ENCODE assay signal across 8 cellular contexts in the genomic region with DNA sequence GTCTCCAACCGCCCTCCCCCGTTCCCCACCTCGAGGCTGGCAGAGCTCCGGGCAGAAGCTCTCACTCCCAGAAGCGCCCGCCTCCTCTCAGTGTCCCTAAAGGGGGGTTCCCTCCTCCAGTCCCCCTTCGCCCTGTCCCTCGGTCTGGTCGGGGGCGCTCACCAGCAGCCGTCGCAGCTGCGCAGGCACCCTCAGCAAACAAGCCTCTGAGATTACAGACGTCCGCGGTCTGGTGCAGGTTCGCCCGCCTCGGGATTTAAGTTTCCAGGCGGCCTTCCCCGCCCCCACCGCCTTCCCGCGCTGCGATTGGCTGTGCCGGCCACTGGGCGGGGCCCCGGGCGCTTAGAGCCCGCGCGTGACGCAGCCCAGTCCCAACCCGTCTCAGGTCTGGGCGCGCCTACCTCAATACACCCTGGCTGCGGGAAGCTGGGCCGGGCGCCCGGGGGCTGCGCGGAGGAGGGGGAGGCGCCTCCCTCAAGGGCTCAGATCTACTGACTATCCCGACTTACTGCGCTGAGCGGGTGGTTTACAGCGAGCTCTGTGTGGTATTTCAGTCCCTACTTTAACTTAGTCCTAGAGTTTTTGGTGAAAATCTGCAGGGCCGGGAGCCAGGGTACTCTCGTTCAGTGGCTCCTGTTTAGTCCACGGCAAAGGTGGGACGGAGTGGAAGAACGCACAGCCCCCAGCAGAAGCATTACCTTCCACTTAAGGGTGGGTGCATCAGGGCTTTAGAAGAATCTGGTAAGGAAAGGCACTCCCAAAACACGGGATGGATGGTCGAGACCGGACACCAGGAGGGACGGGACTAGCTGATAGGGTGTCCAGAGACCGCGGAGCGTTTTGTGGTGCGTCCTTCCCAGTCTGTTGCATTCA. TPM values are rescaled to one million over a fixed set of nuclear protein-coding genes. Genes with fewer than 3 reads are reported as not detected.
DNase-seq lines count a peak whose midpoint lies in the region; TF ChIP-seq lines count a peak whose summit lies in the region.

A gene (minus strand): TSS at position 234 of the 873 bp plus-strand sequence. CDS start 1,099 bp downstream, outside the sequence.

- H3K9me2 ChIP-seq in Loucy (replicated peaks; ENCODE audit: low read depth, low read length): no peaks in the 10 kb centered on the region

- H3K9me3 ChIP-seq in Loucy (ENCODE audit: insufficient read depth, low read depth, low read length): no peaks in the 10 kb centered on the region

- no peaks in the 10 kb centered on the region for H3K4me1 ChIP-seq in Loucy (ENCODE audit: insufficient read depth, low read length, poor library complexity, severe bottlenecking)

- DNase-seq in DMS79 treated with DMSO at 0.1 percent for 48 hours (lab: John Stamatoyannopoulos, UW) (peak; percentile 67), H4 (ENCODE audit: low spot score) (peak; percentile 68), SHP77 treated with DMSO at 0.1 percent for 48 hours (lab: John Stamatoyannopoulos, UW) (peak; percentile 83), germinal center (ENCODE audit: low spot score) (peak; percentile 93), occipital lobe (lab: John Stamatoyannopoulos, UW) (peak; percentile 62), superior temporal gyrus (ENCODE audit: extremely low spot score) (peak; percentile 73)
- peak; percentile 22 to 61 (median 42) for DNase-seq in activated naive CD4-positive, alpha-beta T cell (lab: John Stamatoyannopoulos, UW)

- no peak within 1 kb of the TSS for H3K9ac ChIP-seq in Loucy (ENCODE audit: low read depth, low read length, poor library complexity, severe bottlenecking)

- no peaks in the 10 kb centered on the region for H3K79me2 ChIP-seq in Loucy (ENCODE audit: insufficient read depth, low read length)

- H3K4me3 ChIP-seq in Loucy (ENCODE audit: low read length, poor library complexity, severe bottlenecking): peak within 1 kb of the TSS; percentile 50

- H3K36me3 ChIP-seq in Loucy (ENCODE audit: insufficient read depth, low read length): no peaks in the 10 kb centered on the region

- H2AFZ ChIP-seq in Loucy (ENCODE audit: low read length): peak within 1 kb of the TSS; percentile 51; the same call in 1 of the 2 replicates

- H4K20me1 ChIP-seq in Loucy (ENCODE audit: insufficient read depth, low read length, poor library complexity, severe bottlenecking): no peaks in the 10 kb centered on the region

- TF ChIP-seq CTCF in Loucy (conservative IDR thresholded peaks at IDR 0.05; ENCODE audit: low read length): no peak

- no peaks in the 10 kb centered on the region for H3F3A ChIP-seq in Loucy (ENCODE audit: low read depth)

- peak within 1 kb of the TSS; percentile 53 for H3K4me2 ChIP-seq in Loucy (ENCODE audit: low read depth, low read length, poor library complexity, severe bottlenecking)

- no peaks in the 10 kb centered on the region for H3K27me3 ChIP-seq in Loucy (ENCODE audit: insufficient read depth, low read length, poor library complexity, severe bottlenecking)

RNA-seq across cellular contexts. Expression of the gene that starts here (rescaled TPM):
- total RNA-seq in H4 (2014; rRNA removed; shearing (Covaris generic)): 10.3 and 10.7 TPM in 2 replicates
- total RNA-seq in occipital lobe: 0.94 TPM

Comparison
In these comparisons a context has a peak if more than half of its experiments do, and no peak if none do; other contexts are left out.
1. Peak in every context shown above with its lines: DNase-seq and H3K4me3 ChIP-seq.
2. Peak in DNase-seq in occipital lobe; RNA of the gene not detected or under 1 TPM.
3. DNase-seq: peak in every context shown above with its lines; median percentile 93 in germinal center; 83 in SHP77 treated with DMSO at 0.1 percent for 48 hours; 73 in superior temporal gyrus; 68 in H4; 67 in DMS79 treated with DMSO at 0.1 percent for 48 hours; 62 in occipital lobe; 42 in activated naive CD4-positive, alpha-beta T cell.